18 cellular contexts compared by ENCODE assay signal in genomic region chr2:108491848-108492247, GRCh38. TPM values are rescaled to one million over a fixed set of nuclear protein-coding genes. Genes with fewer than 3 reads are reported as not detected.
A peak's percentile ranks its signal among the peaks of the same experiment; 100 is the strongest.
DNase-seq lines count a peak whose midpoint lies in the region; TF ChIP-seq lines count a peak whose summit lies in the region.
"Had no signal": no experiment of that assay in that cellular context is flagged by ENCODE, and none has a peak within 500 bp of the region (broad histone marks: within the 10 kb centered on the region; RNA-seq: fewer than 3 reads in every experiment).

No MANE protein-coding gene starts in this region.

- no peaks in the 10 kb centered on the region for H3K27me3 Mint-ChIP-seq in activated CD4-positive, alpha-beta T cell treated with anti-CD3 and anti-CD28 coated beads, Interleukin-2, amount 10 ng/mL, durations not matched to agents 24 days and 14 days

- H4K20me1 ChIP-seq in GM23248 (ENCODE audit: insufficient read depth) (no peaks in the 10 kb centered on the region), osteoblast (ENCODE audit: insufficient read depth, low read length) (no peaks in the 10 kb centered on the region)

- no TSS peak for BruUV-seq in A673 (replicated peaks; lab: Mats Ljungman, UMichigan)

- H3K79me2 ChIP-seq in GM23248 (ENCODE audit: insufficient read depth) = no peaks in the 10 kb centered on the region
- no peaks in the 10 kb centered on the region for H3K79me2 ChIP-seq in osteoblast (ENCODE audit: insufficient read depth, low read length)

- H3K36me3 Mint-ChIP-seq in activated CD4-positive, alpha-beta T cell treated with anti-CD3 and anti-CD28 coated beads, Interleukin-2, amount 10 ng/mL, durations not matched to agents 24 days and 14 days (ENCODE audit: low read depth) = peaks cover 36% of the 10 kb centered on the region

- H3K27ac Mint-ChIP-seq in activated CD4-positive, alpha-beta T cell treated with anti-CD3 and anti-CD28 coated beads, Interleukin-2, amount 10 ng/mL, durations not matched to agents 24 days and 14 days = peak overlapping the region; percentile 60

- peaks cover 31% of the 10 kb centered on the region; the same call in 1 of the 2 replicates for H3F3A ChIP-seq in GM23248 (ENCODE audit: insufficient read depth)

- POLR2A ChIA-PET in A673 (lab: Charles Lee; ENCODE audit: low non-redundant PET) = interaction anchor here (0.5 kb wide), 1 partner anchor 131 kb away, joined by 3 read pairs; no protein-coding TSS in a partner anchor

- peak overlapping the region; percentile 52 for H3K27ac ChIP-seq in GM23248
- peak overlapping the region; percentile 29 for H3K27ac ChIP-seq in osteoblast (ENCODE audit: low read depth, low read length)
- no peak overlapping the region for H3K27ac ChIP-seq in A673 (ENCODE audit: low read depth, low read length, poor library complexity, severe bottlenecking)
- H3K27ac ChIP-seq: Peyer's patch had no signal

- H3K9me2 ChIP-seq in GM23248 (ENCODE audit: insufficient read depth) = no peaks in the 10 kb centered on the region

- in situ Hi-C loops in GM23248 (cut with MboI) (no loop called here), astrocyte of the spinal cord (cut with HindIII; ENCODE audit: low sequenced_read_pairs) (no loop called here)

- H3K9me3 ChIP-seq in GM23248 (ENCODE audit: low read depth) (no peaks in the 10 kb centered on the region), osteoblast (ENCODE audit: low read depth, low read length) (no peaks in the 10 kb centered on the region), A673 (ENCODE audit: low read depth, low read length, poor library complexity, severe bottlenecking) (no peaks in the 10 kb centered on the region)
- H3K9me3 ChIP-seq: Caco-2, Peyer's patch had no signal

- H3K4me3 ChIP-seq in GM23248 (no peak overlapping the region), astrocyte of the spinal cord (ENCODE audit: low read depth, low read length) (no peak overlapping the region), osteoblast (ENCODE audit: insufficient read depth, low read length) (no peak overlapping the region), A673 (ENCODE audit: low read depth, low read length, poor library complexity, severe bottlenecking) (no peak overlapping the region)
- H3K4me3 ChIP-seq: GM12878, Peyer's patch had no signal

- CTCF ChIA-PET in A673 (lab: Charles Lee) = no interaction called here

- H3K36me3 ChIP-seq in GM23248 (ENCODE audit: low read depth) = peaks cover 49% of the 10 kb centered on the region
- peaks cover 43% of the 10 kb centered on the region for H3K36me3 ChIP-seq in osteoblast (ENCODE audit: insufficient read depth, low read length)
- H3K36me3 ChIP-seq in A673 (ENCODE audit: insufficient read depth, low read length, poor library complexity, severe bottlenecking) = peaks cover 5% of the 10 kb centered on the region

- H3K9ac ChIP-seq in GM23248 = 0 out of 2 replicates have a peak overlapping the region, but pooled peaks have one; percentile 6

- H3K9me3 Mint-ChIP-seq in activated CD4-positive, alpha-beta T cell treated with anti-CD3 and anti-CD28 coated beads, Interleukin-2, amount 10 ng/mL, durations not matched to agents 24 days and 14 days = no peaks in the 10 kb centered on the region

- no peak overlapping the region for H3K4me3 Mint-ChIP-seq in activated CD4-positive, alpha-beta T cell treated with anti-CD3 and anti-CD28 coated beads, Interleukin-2, amount 10 ng/mL, durations not matched to agents 24 days and 14 days

- no peak for TF ChIP-seq CTCF in astrocyte of the spinal cord (IDR thresholded peaks at IDR 0.05; ENCODE audit: low read depth, low read length)
- TF ChIP-seq CTCF in osteoblast (IDR thresholded peaks at IDR 0.05; ENCODE audit: extremely low read depth, low read depth, low read length) = no peak
- no peak for TF ChIP-seq CTCF in A673 (conservative IDR thresholded peaks at IDR 0.05; ENCODE audit: low read depth, low read length)

- peaks cover 4% of the 10 kb centered on the region for H3K4me1 Mint-ChIP-seq in activated CD4-positive, alpha-beta T cell treated with anti-CD3 and anti-CD28 coated beads, Interleukin-2, amount 10 ng/mL, durations not matched to agents 24 days and 14 days

- H3K4me1 ChIP-seq in GM23248 (ENCODE audit: insufficient read depth) (peaks cover 16% of the 10 kb centered on the region), osteoblast (ENCODE audit: insufficient read depth, low read length) (peaks cover 7% of the 10 kb centered on the region), A673 (ENCODE audit: insufficient read depth, low read length, poor library complexity, severe bottlenecking) (peaks cover 4% of the 10 kb centered on the region)
- H3K4me1 ChIP-seq: Peyer's patch had no signal

- H3K4me2 ChIP-seq in GM23248 (ENCODE audit: unreplicated experiment) (peak overlapping the region; percentile 29), osteoblast (ENCODE audit: insufficient read depth, low read length) (peak overlapping the region; percentile 20)

- H2AFZ ChIP-seq in GM23248 (no peak overlapping the region), osteoblast (ENCODE audit: low read length) (no peak overlapping the region)

- H3K27me3 ChIP-seq in GM23248 (replicated peaks; ENCODE audit: insufficient read depth) (no peaks in the 10 kb centered on the region), osteoblast (ENCODE audit: insufficient read depth, low read length) (no peaks in the 10 kb centered on the region), A673 (replicated peaks; ENCODE audit: insufficient read depth, low read depth, low read length, poor library complexity) (no peaks in the 10 kb centered on the region)
- H3K27me3 ChIP-seq: Peyer's patch had no signal

- intact Hi-C loops in activated CD4-positive, alpha-beta T cell treated with anti-CD3 and anti-CD28 coated beads, Interleukin-2, amount 10 ng/mL, durations not matched to agents 24 days and 14 days (cut with micrococcal nuclease) = loop anchor here (5.0 kb wide), 1 partner anchor 90 kb away; no protein-coding TSS in a partner anchor
- intact Hi-C loops in A673 (cut with micrococcal nuclease; ENCODE audit: unreplicated experiment) = no loop called here

- no peak for DNase-seq in activated CD4-positive, alpha-beta T cell treated with anti-CD3 and anti-CD28 coated beads, Interleukin-2, amount 10 ng/mL, durations not matched to agents 24 days and 14 days
- DNase-seq in activated CD4-positive, alpha-beta T cell treated with anti-CD3 and anti-CD28 coated beads, Interleukin-2, amount 50 U/mL, for 1 hour = no peak
- DNase-seq in GM23248 = no peak
- peak; percentile 14 for DNase-seq in astrocyte of the spinal cord (ENCODE audit: low read depth, low spot score)
- DNase-seq in osteoblast (ENCODE audit: insufficient read length, low spot score, missing footprints) = no peak
- DNase-seq in OCI-M1 (lab: John Stamatoyannopoulos, UW) = no peak
- DNase-seq in A673 (ENCODE audit: low spot score) = no peak
- DNase-seq in hypothalamus (lab: John Stamatoyannopoulos, UW) = no peak
- DNase-seq: AML-193, DMS79, MV-4-11, NCI-H1417 treated with DMSO at 0.1 percent for 48 hours, NCI-H2029, NCI-H2171 treated with DMSO at 0.1 percent for 48 hours, NCI-H82, Peyer's patch had no signal

RNA-seq across cellular contexts. Expression of gene LIMS1, which starts 42.4 kb away (rescaled TPM):
- total RNA-seq in activated CD4-positive, alpha-beta T cell treated with anti-CD3 and anti-CD28 coated beads, Interleukin-2, amount 10 ng/mL, durations not matched to agents 24 days and 14 days = 63.1 and 66.0 TPM in 2 replicates
- 122 and 131 TPM in 2 replicates for total RNA-seq in GM23248 (2014; rRNA removed; shearing (Covaris generic))
- 81.3 and 82.0 TPM in 2 replicates for polyA plus RNA-seq in GM23248 (2016; fragmentation: Nextera tagmentation; extraction: Ambion mirVana)
- 129 and 142 TPM in 2 replicates for total RNA-seq in osteoblast
- total RNA-seq in A673 (2021) = 42.9 and 43.9 TPM in 2 replicates

RNA-seq across cellular contexts. Expression of gene GCC2, which starts 42.8 kb away (rescaled TPM):
- total RNA-seq in activated CD4-positive, alpha-beta T cell treated with anti-CD3 and anti-CD28 coated beads, Interleukin-2, amount 10 ng/mL, durations not matched to agents 24 days and 14 days = 38.1 and 43.4 TPM in 2 replicates
- 18.8 and 21.7 TPM in 2 replicates for total RNA-seq in GM23248 (2014; rRNA removed; shearing (Covaris generic))
- 47.9 and 53.1 TPM in 2 replicates for polyA plus RNA-seq in GM23248 (2016; fragmentation: Nextera tagmentation; extraction: Ambion mirVana)
- 39.8 and 44.2 TPM in 2 replicates for total RNA-seq in osteoblast
- 25.4 and 27.2 TPM in 2 replicates for total RNA-seq in A673 (2021)
